Comparison of ENCODE assay signal across 16 cellular contexts in the genomic region with DNA sequence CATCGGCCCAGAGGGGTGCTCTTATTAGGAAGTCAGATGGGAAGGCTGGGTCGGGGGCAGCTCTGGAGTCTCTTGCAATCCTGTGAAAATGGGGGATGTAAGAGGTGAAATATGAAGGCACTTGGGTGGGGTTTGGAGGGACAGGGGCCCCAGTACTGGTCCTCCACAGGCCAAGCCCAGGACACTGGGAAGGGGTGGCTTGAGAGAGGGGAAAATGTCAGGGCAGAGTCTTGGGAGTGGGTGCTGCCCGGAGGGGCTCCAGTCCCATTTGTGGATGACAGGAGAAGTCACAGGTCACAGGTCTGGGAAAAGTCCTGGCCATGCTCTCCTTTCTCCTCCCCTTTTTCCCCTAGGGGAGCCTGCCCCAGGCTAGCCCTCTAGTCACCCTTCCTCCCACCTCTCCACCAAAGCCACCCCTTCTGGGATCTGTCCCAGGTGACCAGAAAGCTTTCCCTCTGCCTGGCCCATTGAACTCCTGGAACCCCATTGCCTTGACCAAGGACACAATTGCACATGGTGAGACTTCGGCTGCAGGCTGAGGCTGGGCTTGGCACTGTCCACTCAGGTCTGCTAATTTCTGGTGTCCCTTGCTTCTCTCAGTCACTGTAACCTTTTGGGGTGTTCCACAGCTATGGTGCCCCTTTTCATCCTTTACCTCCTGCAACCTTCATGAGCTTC.
A peak's percentile ranks its signal among the peaks of the same experiment; 100 is the strongest.
DNase-seq lines count a peak whose midpoint lies in the region; ATAC-seq and TF ChIP-seq lines count a peak whose summit lies in the region.
"Had no signal": no experiment of that assay in that cellular context is flagged by ENCODE, and none has a peak within 500 bp of the region (broad histone marks: within the 10 kb centered on the region; RNA-seq: fewer than 3 reads in every experiment).

No MANE protein-coding gene starts in this region.

- 79 to 90% (median 85%) methylated on average over 4 of the region's 4 CpGs for WGBS in heart left ventricle, 4 donors
- WGBS in spleen, 5 donors = 82 to 92% (median 86%) methylated on average over 4 of the region's 4 CpGs

- H3K4me3 ChIP-seq in right atrium auricular region (no peak overlapping the region), heart left ventricle (no peak overlapping the region), spleen (no peak overlapping the region)
- H3K4me3 ChIP-seq: BLaER1 had no signal

- no peaks in the 10 kb centered on the region for H3K4me1 ChIP-seq in right atrium auricular region
- H3K4me1 ChIP-seq in heart left ventricle = no peaks in the 10 kb centered on the region
- H3K4me1 ChIP-seq in spleen = no peaks in the 10 kb centered on the region
- H3K4me1 ChIP-seq: BLaER1 had no signal

- intact Hi-C loops in heart left ventricle (cut with DNase I) = no loop called here
- intact Hi-C loops in spleen (cut with DNase I; ENCODE audit: low total_unique reads) = no loop called here

- TF ChIP-seq CTCF in right atrium auricular region (IDR thresholded peaks at IDR 0.05) (no peak), heart left ventricle (IDR thresholded peaks at IDR 0.05) (no peak), spleen (IDR thresholded peaks at IDR 0.05 in 8 of 11, conservative IDR thresholded peaks at IDR 0.05 in 3 of 11) (no peak)

- TF ChIP-seq POLR2A in heart left ventricle (IDR thresholded peaks at IDR 0.05) (no peak), spleen (IDR thresholded peaks at IDR 0.05) (no peak)

- no peak for ATAC-seq in heart left ventricle

- DNase-seq in right atrium auricular region (ENCODE audit: low spot score) (peak; percentile 28), heart left ventricle (no peak), mesenteric fat pad (ENCODE audit: low spot score) (peak; percentile 67), spleen (peak; percentile 28), putamen (ENCODE audit: low spot score) (no peak), COLO829 (ENCODE audit: low spot score) (no peak), cerebellar nuclear complex (lab: John Stamatoyannopoulos, UW) (no peak)
- DNase-seq: 8988T; AML-193; CD8-positive, alpha-beta memory T cell; DMS53; GF-D8; HCEC 1CT; HFFc6 had no signal

- H3K27ac ChIP-seq in right atrium auricular region (no peak overlapping the region), heart left ventricle (no peak overlapping the region), spleen (no peak overlapping the region)
- H3K27ac ChIP-seq: BLaER1, HL-60 had no signal

- H3K36me3 ChIP-seq in right atrium auricular region (no peaks in the 10 kb centered on the region), heart left ventricle (no peaks in the 10 kb centered on the region), spleen (no peaks in the 10 kb centered on the region)
- H3K36me3 ChIP-seq: BLaER1 had no signal

- H3K9me3 ChIP-seq in right atrium auricular region (peaks cover 0 to 13% of the 10 kb centered on the region in 2 donors), heart left ventricle (peaks cover 0 to 15% (median 4%) of the 10 kb centered on the region in 12 donors), spleen (peaks cover 0 to 24% (median 13%) of the 10 kb centered on the region in 8 donors)

- no peaks in the 10 kb centered on the region for H3K27me3 ChIP-seq in right atrium auricular region
- peaks cover 0 to 21% (median 0%) of the 10 kb centered on the region in 9 donors for H3K27me3 ChIP-seq in heart left ventricle
- peaks cover 0 to 29% (median 0%) of the 10 kb centered on the region in 7 donors for H3K27me3 ChIP-seq in spleen (replicated peaks in 1 of 7)
- H3K27me3 ChIP-seq: BLaER1 had no signal

Comparison
In these comparisons a context has a peak if more than half of its experiments do, and no peak if none do; other contexts are left out.
1. DNase-seq: peak in right atrium auricular region (single experiment), mesenteric fat pad (single experiment) and spleen (single experiment); none in heart left ventricle (0 of 5), putamen (single experiment), COLO829 (single experiment) and cerebellar nuclear complex (0 of 2).